ENCODE assay signal across 21 cellular contexts in the genomic region with DNA sequence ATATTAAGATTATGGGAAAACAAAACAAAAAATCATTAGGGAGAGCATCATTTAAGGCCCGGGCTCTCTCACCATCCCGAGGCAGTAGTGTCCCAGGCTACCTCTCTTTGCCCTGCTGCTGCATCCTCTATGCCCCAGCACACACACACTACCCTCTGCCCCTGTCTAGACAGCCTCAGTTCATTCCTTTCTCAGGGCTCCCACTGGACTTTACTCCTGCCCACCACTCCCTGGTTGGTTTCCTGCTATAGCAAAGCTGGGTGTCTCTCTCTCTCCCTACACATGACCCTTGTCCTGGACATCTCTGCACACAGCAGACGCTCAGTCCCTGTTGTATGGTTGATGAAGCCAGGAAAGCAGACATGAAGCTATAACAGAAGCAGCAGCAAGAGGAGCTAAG. TPM values are rescaled to one million over a fixed set of nuclear protein-coding genes. Genes with fewer than 3 reads are reported as not detected.
DNase-seq lines count a peak whose midpoint lies in the region; ATAC-seq, FAIRE-seq and TF ChIP-seq lines count a peak whose summit lies in the region.
"Had no signal": no experiment of that assay in that cellular context is flagged by ENCODE, and none has a peak within 500 bp of the region (broad histone marks: within the 10 kb centered on the region; RNA-seq: fewer than 3 reads in every experiment).

No MANE protein-coding gene starts in this region.

- DNase-seq in Right ventricle myocardium superior = no peak
- no peak for DNase-seq in Right ventricle myocardium inferior (ENCODE audit: missing footprints)
- peak; percentile 64 for DNase-seq in esophagus muscularis mucosa (ENCODE audit: extremely low spot score)
- DNase-seq in mucosa of descending colon = peak in 1 of 3 donors; percentile 32
- DNase-seq in NOMO-1 treated with dmso at 0.1 percent for 144 hours (lab: John Stamatoyannopoulos, UW; ENCODE audit: unreplicated experiment) = no peak
- no peak for DNase-seq in activated CD4-positive, alpha-beta T cell treated with anti-CD3 and anti-CD28 coated beads, Interleukin-2, amount 50 U/mL, for 4 hours
- DNase-seq in HepG2 (ENCODE audit: low spot score) = no peak
- DNase-seq: 8988T, COR-L47, KG1, NCI-H1092, NCI-H1694, NCI-H345, NCI-H69, SHP77 treated with DMSO at 0.1 percent for 48 hours had no signal

- WGBS in esophagus muscularis mucosa = 76% methylated on average over 3 of the region's 3 CpGs
- WGBS in HepG2 (ENCODE audit: low lambda C conversion rate) = 6% methylated on average over 3 of the region's 3 CpGs

- no peak overlapping the region for H2AFZ ChIP-seq in HepG2 (ENCODE audit: low read length)
- H2AFZ ChIP-seq: GM23248, PC-9 had no signal

- no peaks in the 10 kb centered on the region for H4K20me1 ChIP-seq in HepG2 (ENCODE audit: insufficient read depth, low read length)

- BruUV-seq in HepG2 (replicated peaks; lab: Mats Ljungman, UMichigan) = no TSS peak

- peak; percentile 25 for ATAC-seq in Right ventricle myocardium superior (ENCODE audit: poor library complexity)
- ATAC-seq in Right ventricle myocardium inferior = no peak
- peak; percentile 85 for ATAC-seq in mucosa of descending colon
- no peak for ATAC-seq in HepG2

- H3K9ac ChIP-seq in subcutaneous abdominal adipose tissue (ENCODE audit: low read length in 5 of 5) (peak overlapping the region in 1 of 5 donors; percentile 14), HepG2 (ENCODE audit: insufficient read depth, low read depth, low read length) (no peak overlapping the region)
- H3K9ac ChIP-seq: GM23248 had no signal

- H3K27me3 ChIP-seq in esophagus muscularis mucosa (no peaks in the 10 kb centered on the region), subcutaneous abdominal adipose tissue (ENCODE audit: control insufficient read depth in 5 of 5, insufficient read depth in 4 of 5, low read length in 5 of 5) (no peaks in the 10 kb centered on the region), HepG2 (ENCODE audit: control insufficient read depth in 1 of 2, insufficient read depth in 2 of 2, low read length in 2 of 2) (peaks cover 0 to 5% of the 10 kb centered on the region in 2 experiments; a peak in 1 of 5 replicates)

- TF ChIP-seq POLR2A in esophagus muscularis mucosa (IDR thresholded peaks at IDR 0.05; ENCODE audit: low read depth) = no peak
- TF ChIP-seq POLR2A in HepG2 (IDR thresholded peaks at IDR 0.05; ENCODE audit: insufficient read depth in 1 of 2, low read depth in 2 of 2, low read length in 2 of 2) = no peak

- CTCF ChIA-PET in HepG2 (lab: Yijun Ruan, JAX; ENCODE audit: low intra/inter-chr PET ratio, low total read pairs) = no interaction called here

- H3K79me2 ChIP-seq in HepG2 (ENCODE audit: insufficient read depth, low read length) = no peaks in the 10 kb centered on the region

- intact Hi-C loops in Right ventricle myocardium superior (cut with DNase I) = no loop called here
- intact Hi-C loops in Right ventricle myocardium inferior (cut with DNase I) = no loop called here
- intact Hi-C loops in esophagus muscularis mucosa (cut with DNase I) = no loop called here
- intact Hi-C loops in mucosa of descending colon (cut with DNase I, micrococcal nuclease) = no loop called here
- intact Hi-C loops in HepG2 (cut with micrococcal nuclease; ENCODE audit: unreplicated experiment) = no loop called here

- FAIRE-seq in HepG2 (lab: Jason Lieb, UNC) = no peak
- FAIRE-seq: G401.6, GM12892 had no signal

- H3K36me3 ChIP-seq in esophagus muscularis mucosa (no peaks in the 10 kb centered on the region), mucosa of descending colon (ENCODE audit: low read depth) (no peaks in the 10 kb centered on the region), subcutaneous abdominal adipose tissue (ENCODE audit: control insufficient read depth in 5 of 5, insufficient read depth in 5 of 5, low read length in 5 of 5) (no peaks in the 10 kb centered on the region), HepG2 (replicated peaks in 1 of 2; ENCODE audit: control insufficient read depth in 1 of 2, insufficient read depth in 2 of 2, low read length in 2 of 2) (no peaks in the 10 kb centered on the region)

- in situ Hi-C loops in HepG2 (cut with HindIII; ENCODE audit: extremely low pct_ligation_motif_present, low pct_unique_long_range_greater_than_20kb) = no loop called here

- POLR2A ChIA-PET in HepG2 (lab: Yijun Ruan, JAX) = no interaction called here

- H3K4me3 ChIP-seq in esophagus muscularis mucosa (no peak overlapping the region), mucosa of descending colon (no peak overlapping the region), subcutaneous abdominal adipose tissue (ENCODE audit: low read depth in 1 of 5, low read length in 5 of 5) (no peak overlapping the region), HepG2 (replicated peaks in 1 of 3; ENCODE audit: insufficient read depth in 1 of 3, low read depth in 2 of 3, low read length in 3 of 3) (no peak overlapping the region)
- H3K4me3 ChIP-seq: GM23248, PC-9 had no signal

- peaks cover 21 to 55% (median 41%) of the 10 kb centered on the region in 4 donors for H3K4me1 ChIP-seq in esophagus muscularis mucosa
- H3K4me1 ChIP-seq in mucosa of descending colon (ENCODE audit: low read depth) = peaks cover 29% of the 10 kb centered on the region
- peaks cover 11 to 34% (median 26%) of the 10 kb centered on the region in 5 donors for H3K4me1 ChIP-seq in subcutaneous abdominal adipose tissue (ENCODE audit: control insufficient read depth in 5 of 5, insufficient read depth in 5 of 5, low read length in 5 of 5)
- H3K4me1 ChIP-seq in HepG2 (ENCODE audit: insufficient read depth, low read length) = no peaks in the 10 kb centered on the region

- TF ChIP-seq EP300 in esophagus muscularis mucosa (IDR thresholded peaks at IDR 0.05) (no peak), HepG2 (IDR thresholded peaks at IDR 0.05; ENCODE audit: low read depth in 2 of 2, low read length in 2 of 2) (no peak), HepG2 (CRISPR knock-in tag; IDR thresholded peaks at IDR 0.05; ENCODE audit: borderline replicate concordance) (no peak)

- H3K9me3 ChIP-seq in esophagus muscularis mucosa (no peaks in the 10 kb centered on the region), mucosa of descending colon (no peaks in the 10 kb centered on the region), subcutaneous abdominal adipose tissue (ENCODE audit: control insufficient read depth in 5 of 5, low read length in 5 of 5) (no peaks in the 10 kb centered on the region), HepG2 (ENCODE audit: low read length) (no peaks in the 10 kb centered on the region)

- TF ChIP-seq CTCF in esophagus muscularis mucosa (IDR thresholded peaks at IDR 0.05) = no peak
- TF ChIP-seq CTCF in mucosa of descending colon (IDR thresholded peaks at IDR 0.05) = no peak
- no peak for TF ChIP-seq CTCF in HepG2 (CRISPR knock-in tag; IDR thresholded peaks at IDR 0.05)

- H3K27ac ChIP-seq in esophagus muscularis mucosa (replicated peaks in 1 of 4) (no peak overlapping the region), subcutaneous abdominal adipose tissue (ENCODE audit: low read depth, low read length) (peak overlapping the region; percentile 69), HepG2 (ENCODE audit: extremely low read length, insufficient read depth, low read length) (no peak overlapping the region)
- H3K27ac ChIP-seq: C4-2B, PC-9 had no signal

- H3K4me2 ChIP-seq in HepG2 (ENCODE audit: low read depth, low read length) = no peak overlapping the region
- H3K4me2 ChIP-seq: PC-9 had no signal

- TF ChIP-seq RAD21 in HepG2 (CRISPR knock-in tag; IDR thresholded peaks at IDR 0.05) = no peak

TF ChIP-seq in HepG2, 621 proteins besides CTCF, POLR2A, EP300 and RAD21 (continues in another document):
- TF ChIP-seq ZMYM3 (CRISPR knock-in tag; IDR thresholded peaks at IDR 0.05) = no peak
- TF ChIP-seq, protein P1, sequence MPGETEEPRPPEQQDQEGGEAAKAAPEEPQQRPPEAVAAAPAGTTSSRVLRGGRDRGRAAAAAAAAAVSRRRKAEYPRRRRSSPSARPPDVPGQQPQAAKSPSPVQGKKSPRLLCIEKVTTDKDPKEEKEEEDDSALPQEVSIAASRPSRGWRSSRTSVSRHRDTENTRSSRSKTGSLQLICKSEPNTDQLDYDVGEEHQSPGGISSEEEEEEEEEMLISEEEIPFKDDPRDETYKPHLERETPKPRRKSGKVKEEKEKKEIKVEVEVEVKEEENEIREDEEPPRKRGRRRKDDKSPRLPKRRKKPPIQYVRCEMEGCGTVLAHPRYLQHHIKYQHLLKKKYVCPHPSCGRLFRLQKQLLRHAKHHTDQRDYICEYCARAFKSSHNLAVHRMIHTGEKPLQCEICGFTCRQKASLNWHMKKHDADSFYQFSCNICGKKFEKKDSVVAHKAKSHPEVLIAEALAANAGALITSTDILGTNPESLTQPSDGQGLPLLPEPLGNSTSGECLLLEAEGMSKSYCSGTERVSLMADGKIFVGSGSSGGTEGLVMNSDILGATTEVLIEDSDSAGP (CRISPR knock-in tag; IDR thresholded peaks at IDR 0.05; ENCODE audit: borderline replicate concordance) = no peak

RNA-seq across cellular contexts. Expression of a gene that starts 30.7 kb away (rescaled TPM):
- total RNA-seq in Right ventricle myocardium superior (31.9 TPM), Right ventricle myocardium inferior (37.2 TPM), esophagus muscularis mucosa (100 to 1,000 TPM; 108 to 118 (median 111) TPM), mucosa of descending colon (100 to 1,000 TPM in 2 of 3 donors, 10 to 100 TPM in 1; 85.0 to 191 (median 158) TPM), HepG2 (2016; rRNA removed; fragmentation: Illumina TruSeq; extraction: Trizol) (0.11 and 0.17 TPM in 2 replicates)
- not detected in 2 replicates for total RNA-seq in HepG2 (2016; cell fraction: cytosol; rRNA removed; fragmentation: Illumina TruSeq; extraction: Trizol; ENCODE audit: low read depth)
- total RNA-seq in HepG2 (2016; cell fraction: insoluble cytoplasmic fraction; rRNA removed; fragmentation: Illumina TruSeq; extraction: Trizol) = 0.06 and 0.21 TPM in 2 replicates
- total RNA-seq in HepG2 (2016; cell fraction: membrane; rRNA removed; fragmentation: Illumina TruSeq; extraction: Trizol) = 0.12 TPM in 1 of 2 replicates, not detected in the other
- total RNA-seq in HepG2 (2016; cell fraction: nucleus; rRNA removed; fragmentation: Illumina TruSeq; extraction: Trizol) = 0.09 TPM in 1 of 2 replicates, not detected in the other
- 0.11 and 0.17 TPM in 2 replicates for polyA plus RNA-seq in HepG2 (2011; rRNA removed)
- 0.03 and 0.09 TPM in 2 replicates for polyA plus RNA-seq in HepG2 (2011; cell fraction: cytosol; rRNA removed)
- 0.06 and 0.12 TPM in 2 replicates for polyA plus RNA-seq in HepG2 (2011; cell fraction: nucleus; rRNA removed)
- polyA plus RNA-seq in HepG2 (2012) = 0.03 and 0.12 TPM in 2 replicates
- not detected in 2 replicates for polyA plus RNA-seq in HepG2 (2016; cell fraction: cytosol; fragmentation: Illumina TruSeq; extraction: Trizol; ENCODE audit: low read depth)
- polyA plus RNA-seq in HepG2 (2016; cell fraction: insoluble cytoplasmic fraction; fragmentation: Illumina TruSeq; extraction: Trizol; ENCODE audit: low read depth) = 0.17 and 0.32 TPM in 2 replicates
- polyA plus RNA-seq in HepG2 (2016; cell fraction: membrane; fragmentation: Illumina TruSeq; extraction: Trizol; ENCODE audit: low read depth) = 0.09 TPM in 1 of 2 replicates, not detected in the other
- not detected in 2 replicates for polyA plus RNA-seq in HepG2 (2016; cell fraction: nucleus; fragmentation: Illumina TruSeq; extraction: Trizol; ENCODE audit: insufficient read depth, low read depth)
- 0.14 and 32.5 TPM in 2 replicates for polyA minus RNA-seq in HepG2 (2011; rRNA and poly(A)+ RNA removed; ENCODE audit: low replicate concordance)
- polyA minus RNA-seq in HepG2 (2011; cell fraction: cytosol; rRNA and poly(A)+ RNA removed) = 0.18 and 0.40 TPM in 2 replicates
- polyA minus RNA-seq in HepG2 (2011; cell fraction: nucleus; rRNA and poly(A)+ RNA removed) = 0.50 TPM in 1 of 2 replicates, not detected in the other

Comparison
In these comparisons a context has a peak if more than half of its experiments do, and no peak if none do; other contexts are left out.
1. ATAC-seq: peak in Right ventricle myocardium superior (single experiment) and mucosa of descending colon (single experiment); none in Right ventricle myocardium inferior (single experiment) and HepG2 (single experiment).
2. RNA of a gene that starts 30.7 kb away (total RNA-seq): 85.0 to 191 TPM in mucosa of descending colon, 108 to 118 TPM in esophagus muscularis mucosa, 37.2 TPM in Right ventricle myocardium inferior (single experiment) and 31.9 TPM in Right ventricle myocardium superior (single experiment); 0.06 to 0.21 TPM in HepG2; every median in the first group is over 10 times any median in the second.